In genomic region chr19:1267441-1268391, GRCh38 we compare ENCODE assay signal across 2 cellular contexts.
TF ChIP-seq lines count a peak whose summit lies in the region.

No MANE protein-coding gene starts in this region.

TF ChIP-seq in A549, 52 proteins besides CTCF, POLR2A, EP300 and RAD21:
- TF ChIP-seq, protein P1, sequence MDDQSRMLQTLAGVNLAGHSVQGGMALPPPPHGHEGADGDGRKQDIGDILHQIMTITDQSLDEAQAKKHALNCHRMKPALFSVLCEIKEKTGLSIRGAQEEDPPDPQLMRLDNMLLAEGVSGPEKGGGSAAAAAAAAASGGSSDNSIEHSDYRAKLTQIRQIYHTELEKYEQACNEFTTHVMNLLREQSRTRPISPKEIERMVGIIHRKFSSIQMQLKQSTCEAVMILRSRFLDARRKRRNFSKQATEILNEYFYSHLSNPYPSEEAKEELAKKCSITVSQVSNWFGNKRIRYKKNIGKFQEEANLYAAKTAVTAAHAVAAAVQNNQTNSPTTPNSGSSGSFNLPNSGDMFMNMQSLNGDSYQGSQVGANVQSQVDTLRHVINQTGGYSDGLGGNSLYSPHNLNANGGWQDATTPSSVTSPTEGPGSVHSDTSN (IDR thresholded peaks at IDR 0.05) = 0 out of 2 replicates have a peak, but pooled peaks have one; percentile 27
- TF ChIP-seq CBX2 (IDR thresholded peaks at IDR 0.05; ENCODE audit: borderline replicate concordance, low read depth) (no peak), CEBPB (IDR thresholded peaks at IDR 0.05) (peak in 1 of 2 experiments; percentile 83; a peak in 2 of 4 replicates)

TF ChIP-seq in IMR-90, 13 proteins besides CTCF, POLR2A, EP300 and RAD21:
- TF ChIP-seq CEBPB (IDR thresholded peaks at IDR 0.05; ENCODE audit: low read depth, low read length) = peak; percentile 85
- 0 out of 2 replicates have a peak, but pooled peaks have one; percentile 14 for TF ChIP-seq BHLHE40 (IDR thresholded peaks at IDR 0.05; ENCODE audit: low read depth, low read length)
- no peak for TF ChIP-seq RFX5 (IDR thresholded peaks at IDR 0.05; ENCODE audit: low read depth, low read length)
- no peak for TF ChIP-seq SMC3 (IDR thresholded peaks at IDR 0.05; ENCODE audit: low read depth, low read length)
- no peak for TF ChIP-seq RCOR1 (IDR thresholded peaks at IDR 0.05; ENCODE audit: insufficient replicate concordance, low read length)
- TF ChIP-seq, protein P2, sequence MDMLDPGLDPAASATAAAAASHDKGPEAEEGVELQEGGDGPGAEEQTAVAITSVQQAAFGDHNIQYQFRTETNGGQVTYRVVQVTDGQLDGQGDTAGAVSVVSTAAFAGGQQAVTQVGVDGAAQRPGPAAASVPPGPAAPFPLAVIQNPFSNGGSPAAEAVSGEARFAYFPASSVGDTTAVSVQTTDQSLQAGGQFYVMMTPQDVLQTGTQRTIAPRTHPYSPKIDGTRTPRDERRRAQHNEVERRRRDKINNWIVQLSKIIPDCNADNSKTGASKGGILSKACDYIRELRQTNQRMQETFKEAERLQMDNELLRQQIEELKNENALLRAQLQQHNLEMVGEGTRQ (IDR thresholded peaks at IDR 0.05; ENCODE audit: low read depth, low read length) = no peak
- no peak for TF ChIP-seq MXI1 (IDR thresholded peaks at IDR 0.05; ENCODE audit: borderline replicate concordance, low read depth, low read length)
- TF ChIP-seq CHD1 (IDR thresholded peaks at IDR 0.05; ENCODE audit: low read depth, low read length) = no peak
- no peak for TF ChIP-seq NFE2L2 (IDR thresholded peaks at IDR 0.05; ENCODE audit: low read depth, low read length)
- TF ChIP-seq, protein P3, sequence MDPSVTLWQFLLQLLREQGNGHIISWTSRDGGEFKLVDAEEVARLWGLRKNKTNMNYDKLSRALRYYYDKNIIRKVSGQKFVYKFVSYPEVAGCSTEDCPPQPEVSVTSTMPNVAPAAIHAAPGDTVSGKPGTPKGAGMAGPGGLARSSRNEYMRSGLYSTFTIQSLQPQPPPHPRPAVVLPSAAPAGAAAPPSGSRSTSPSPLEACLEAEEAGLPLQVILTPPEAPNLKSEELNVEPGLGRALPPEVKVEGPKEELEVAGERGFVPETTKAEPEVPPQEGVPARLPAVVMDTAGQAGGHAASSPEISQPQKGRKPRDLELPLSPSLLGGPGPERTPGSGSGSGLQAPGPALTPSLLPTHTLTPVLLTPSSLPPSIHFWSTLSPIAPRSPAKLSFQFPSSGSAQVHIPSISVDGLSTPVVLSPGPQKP (IDR thresholded peaks at IDR 0.05; ENCODE audit: borderline replicate concordance, low read depth, low read length) = no peak
- peak; percentile 66; the same call in 1 of the 2 replicates for TF ChIP-seq MAZ (IDR thresholded peaks at IDR 0.05; ENCODE audit: borderline replicate concordance, low read depth, low read length)
- peak; percentile 41 for TF ChIP-seq FOS (IDR thresholded peaks at IDR 0.05; ENCODE audit: low read depth, low read length)
- TF ChIP-seq MAFK (IDR thresholded peaks at IDR 0.05; ENCODE audit: low read depth, low read length) = no peak; the same call in 1 of the 2 replicates
